2 cellular contexts compared by ENCODE assay signal in genomic region chr12:31722580-31722979, GRCh38.
TF ChIP-seq lines count a peak whose summit lies in the region.

No MANE protein-coding gene starts in this region.

TF ChIP-seq in liver, 16 proteins besides CTCF, POLR2A, EP300 and RAD21 (continued from another document):
- TF ChIP-seq, protein P1, sequence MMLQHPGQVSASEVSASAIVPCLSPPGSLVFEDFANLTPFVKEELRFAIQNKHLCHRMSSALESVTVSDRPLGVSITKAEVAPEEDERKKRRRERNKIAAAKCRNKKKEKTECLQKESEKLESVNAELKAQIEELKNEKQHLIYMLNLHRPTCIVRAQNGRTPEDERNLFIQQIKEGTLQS (IDR thresholded peaks at IDR 0.05): no peak
- TF ChIP-seq GABPA (IDR thresholded peaks at IDR 0.05 in 1 of 2, conservative IDR thresholded peaks at IDR 0.05 in 1 of 2): no peak
- no peak for TF ChIP-seq REST (IDR thresholded peaks at IDR 0.05)
- no peak for TF ChIP-seq FOXA2 (IDR thresholded peaks at IDR 0.05)
- TF ChIP-seq RXRA (IDR thresholded peaks at IDR 0.05): peak; percentile 44 to 49
- TF ChIP-seq HNF4G (IDR thresholded peaks at IDR 0.05): peak; percentile 40
- no peak for TF ChIP-seq SP1 (IDR thresholded peaks at IDR 0.05)
- no peak for TF ChIP-seq JUND (IDR thresholded peaks at IDR 0.05)
- no peak for TF ChIP-seq NR2F2 (IDR thresholded peaks at IDR 0.05)

TF ChIP-seq in HepG2, 621 proteins besides CTCF, POLR2A, EP300 and RAD21 (continued from another document):
- TF ChIP-seq, protein P2, sequence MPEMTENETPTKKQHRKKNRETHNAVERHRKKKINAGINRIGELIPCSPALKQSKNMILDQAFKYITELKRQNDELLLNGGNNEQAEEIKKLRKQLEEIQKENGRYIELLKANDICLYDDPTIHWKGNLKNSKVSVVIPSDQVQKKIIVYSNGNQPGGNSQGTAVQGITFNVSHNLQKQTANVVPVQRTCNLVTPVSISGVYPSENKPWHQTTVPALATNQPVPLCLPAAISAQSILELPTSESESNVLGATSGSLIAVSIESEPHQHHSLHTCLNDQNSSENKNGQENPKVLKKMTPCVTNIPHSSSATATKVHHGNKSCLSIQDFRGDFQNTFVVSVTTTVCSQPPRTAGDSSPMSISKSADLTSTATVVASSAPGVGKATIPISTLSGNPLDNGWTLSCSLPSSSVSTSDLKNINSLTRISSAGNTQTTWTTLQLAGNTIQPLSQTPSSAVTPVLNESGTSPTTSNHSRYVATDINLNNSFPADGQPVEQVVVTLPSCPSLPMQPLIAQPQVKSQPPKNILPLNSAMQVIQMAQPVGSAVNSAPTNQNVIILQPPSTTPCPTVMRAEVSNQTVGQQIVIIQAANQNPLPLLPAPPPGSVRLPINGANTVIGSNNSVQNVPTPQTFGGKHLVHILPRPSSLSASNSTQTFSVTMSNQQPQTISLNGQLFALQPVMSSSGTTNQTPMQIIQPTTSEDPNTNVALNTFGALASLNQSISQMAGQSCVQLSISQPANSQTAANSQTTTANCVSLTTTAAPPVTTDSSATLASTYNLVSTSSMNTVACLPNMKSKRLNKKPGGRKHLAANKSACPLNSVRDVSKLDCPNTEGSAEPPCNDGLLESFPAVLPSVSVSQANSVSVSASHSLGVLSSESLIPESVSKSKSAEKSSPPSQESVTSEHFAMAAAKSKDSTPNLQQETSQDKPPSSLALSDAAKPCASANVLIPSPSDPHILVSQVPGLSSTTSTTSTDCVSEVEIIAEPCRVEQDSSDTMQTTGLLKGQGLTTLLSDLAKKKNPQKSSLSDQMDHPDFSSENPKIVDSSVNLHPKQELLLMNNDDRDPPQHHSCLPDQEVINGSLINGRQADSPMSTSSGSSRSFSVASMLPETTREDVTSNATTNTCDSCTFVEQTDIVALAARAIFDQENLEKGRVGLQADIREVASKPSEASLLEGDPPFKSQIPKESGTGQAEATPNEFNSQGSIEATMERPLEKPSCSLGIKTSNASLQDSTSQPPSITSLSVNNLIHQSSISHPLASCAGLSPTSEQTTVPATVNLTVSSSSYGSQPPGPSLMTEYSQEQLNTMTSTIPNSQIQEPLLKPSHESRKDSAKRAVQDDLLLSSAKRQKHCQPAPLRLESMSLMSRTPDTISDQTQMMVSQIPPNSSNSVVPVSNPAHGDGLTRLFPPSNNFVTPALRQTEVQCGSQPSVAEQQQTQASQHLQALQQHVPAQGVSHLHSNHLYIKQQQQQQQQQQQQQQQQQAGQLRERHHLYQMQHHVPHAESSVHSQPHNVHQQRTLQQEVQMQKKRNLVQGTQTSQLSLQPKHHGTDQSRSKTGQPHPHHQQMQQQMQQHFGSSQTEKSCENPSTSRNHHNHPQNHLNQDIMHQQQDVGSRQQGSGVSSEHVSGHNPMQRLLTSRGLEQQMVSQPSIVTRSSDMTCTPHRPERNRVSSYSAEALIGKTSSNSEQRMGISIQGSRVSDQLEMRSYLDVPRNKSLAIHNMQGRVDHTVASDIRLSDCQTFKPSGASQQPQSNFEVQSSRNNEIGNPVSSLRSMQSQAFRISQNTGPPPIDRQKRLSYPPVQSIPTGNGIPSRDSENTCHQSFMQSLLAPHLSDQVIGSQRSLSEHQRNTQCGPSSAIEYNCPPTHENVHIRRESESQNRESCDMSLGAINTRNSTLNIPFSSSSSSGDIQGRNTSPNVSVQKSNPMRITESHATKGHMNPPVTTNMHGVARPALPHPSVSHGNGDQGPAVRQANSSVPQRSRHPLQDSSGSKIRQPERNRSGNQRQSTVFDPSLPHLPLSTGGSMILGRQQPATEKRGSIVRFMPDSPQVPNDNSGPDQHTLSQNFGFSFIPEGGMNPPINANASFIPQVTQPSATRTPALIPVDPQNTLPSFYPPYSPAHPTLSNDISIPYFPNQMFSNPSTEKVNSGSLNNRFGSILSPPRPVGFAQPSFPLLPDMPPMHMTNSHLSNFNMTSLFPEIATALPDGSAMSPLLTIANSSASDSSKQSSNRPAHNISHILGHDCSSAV (CRISPR knock-in tag; IDR thresholded peaks at IDR 0.05; ENCODE audit: borderline replicate concordance): no peak
- no peak for TF ChIP-seq AFF4 (CRISPR knock-in tag; IDR thresholded peaks at IDR 0.05)
- no peak for TF ChIP-seq KLF16 (CRISPR knock-in tag; IDR thresholded peaks at IDR 0.05)
- no peak for TF ChIP-seq HNRNPL (IDR thresholded peaks at IDR 0.05; ENCODE audit: low read depth, low read length)
- no peak for TF ChIP-seq CHD2 (IDR thresholded peaks at IDR 0.05; ENCODE audit: low read depth, low read length)
- TF ChIP-seq, protein P3, sequence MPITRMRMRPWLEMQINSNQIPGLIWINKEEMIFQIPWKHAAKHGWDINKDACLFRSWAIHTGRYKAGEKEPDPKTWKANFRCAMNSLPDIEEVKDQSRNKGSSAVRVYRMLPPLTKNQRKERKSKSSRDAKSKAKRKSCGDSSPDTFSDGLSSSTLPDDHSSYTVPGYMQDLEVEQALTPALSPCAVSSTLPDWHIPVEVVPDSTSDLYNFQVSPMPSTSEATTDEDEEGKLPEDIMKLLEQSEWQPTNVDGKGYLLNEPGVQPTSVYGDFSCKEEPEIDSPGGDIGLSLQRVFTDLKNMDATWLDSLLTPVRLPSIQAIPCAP (CRISPR knock-in tag; IDR thresholded peaks at IDR 0.05; ENCODE audit: low read depth): no peak
- TF ChIP-seq ZSCAN12 (CRISPR knock-in tag; IDR thresholded peaks at IDR 0.05): no peak
- TF ChIP-seq ZNF225 (CRISPR knock-in tag; IDR thresholded peaks at IDR 0.05): no peak
- no peak for TF ChIP-seq IRX3 (CRISPR knock-in tag; IDR thresholded peaks at IDR 0.05; ENCODE audit: borderline replicate concordance, low read depth)
- TF ChIP-seq, protein P4, sequence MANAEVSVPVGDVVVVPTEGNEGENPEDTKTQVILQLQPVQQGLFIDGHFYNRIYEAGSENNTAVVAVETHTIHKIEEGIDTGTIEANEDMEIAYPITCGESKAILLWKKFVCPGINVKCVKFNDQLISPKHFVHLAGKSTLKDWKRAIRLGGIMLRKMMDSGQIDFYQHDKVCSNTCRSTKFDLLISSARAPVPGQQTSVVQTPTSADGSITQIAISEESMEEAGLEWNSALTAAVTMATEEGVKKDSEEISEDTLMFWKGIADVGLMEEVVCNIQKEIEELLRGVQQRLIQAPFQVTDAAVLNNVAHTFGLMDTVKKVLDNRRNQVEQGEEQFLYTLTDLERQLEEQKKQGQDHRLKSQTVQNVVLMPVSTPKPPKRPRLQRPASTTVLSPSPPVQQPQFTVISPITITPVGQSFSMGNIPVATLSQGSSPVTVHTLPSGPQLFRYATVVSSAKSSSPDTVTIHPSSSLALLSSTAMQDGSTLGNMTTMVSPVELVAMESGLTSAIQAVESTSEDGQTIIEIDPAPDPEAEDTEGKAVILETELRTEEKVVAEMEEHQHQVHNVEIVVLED (CRISPR knock-in tag; IDR thresholded peaks at IDR 0.05; ENCODE audit: borderline replicate concordance): no peak
- no peak for TF ChIP-seq ZNF589 (CRISPR knock-in tag; conservative IDR thresholded peaks at IDR 0.05)
- no peak for TF ChIP-seq ZNF816 (CRISPR knock-in tag; IDR thresholded peaks at IDR 0.05; ENCODE audit: borderline replicate concordance)
- no peak for TF ChIP-seq ZNF34 (CRISPR knock-in tag; IDR thresholded peaks at IDR 0.05; ENCODE audit: borderline replicate concordance)
TF ChIP-seq in HepG2: peak in this region for 0.
